In the genomic region with DNA sequence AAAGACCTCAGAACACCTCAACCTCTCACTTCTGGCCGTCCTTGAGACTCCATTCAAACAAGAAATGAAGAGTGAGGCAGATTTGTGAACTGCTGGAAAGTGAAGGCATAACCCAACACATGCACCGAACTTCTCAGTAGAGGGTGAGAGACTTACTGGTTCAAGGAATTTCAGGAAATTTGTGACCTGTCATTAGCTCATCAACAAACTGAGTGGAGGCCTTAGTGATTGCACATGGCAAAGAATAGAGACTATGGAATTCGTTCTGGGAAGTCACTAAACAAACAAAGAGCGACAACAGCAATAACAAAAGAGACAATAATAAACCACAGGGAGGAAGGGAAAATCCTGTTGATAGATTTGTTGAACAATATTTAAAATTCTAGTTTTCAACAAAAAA, we compare ENCODE assay signal across 13 cellular contexts.
"Had no signal": no experiment of that assay in that cellular context is flagged by ENCODE, and none has a peak within 500 bp of the region (broad histone marks: within the 10 kb centered on the region; RNA-seq: fewer than 3 reads in every experiment).

No MANE protein-coding gene starts in this region.

- H3K4me3 Mint-ChIP-seq: activated CD4-positive, alpha-beta memory T cell treated with anti-CD3 and anti-CD28 coated beads for 36 hours; activated naive CD8-positive, alpha-beta T cell; memory B cell; naive thymus-derived CD8-positive, alpha-beta T cell; stimulated activated naive B cell treated with anti-CD40 and anti-IgM and Interleukin-4, amounts not matched to agents 10 μg/mL and 1 μg/mL and 100 μg/mL, for 72 hours; WTC11 had no signal

- H3K9me3 Mint-ChIP-seq: activated CD4-positive, alpha-beta memory T cell treated with anti-CD3 and anti-CD28 coated beads for 36 hours; memory B cell; naive thymus-derived CD8-positive, alpha-beta T cell; stimulated activated naive B cell treated with anti-CD40 and anti-IgM and Interleukin-4, amounts not matched to agents 10 μg/mL and 1 μg/mL and 100 μg/mL, for 72 hours; WTC11 had no signal

- H3K9me3 ChIP-seq: sigmoid colon, spleen had no signal

- H3K4me3 ChIP-seq: sigmoid colon, spleen had no signal

- H3K36me3 Mint-ChIP-seq: activated CD4-positive, alpha-beta memory T cell treated with anti-CD3 and anti-CD28 coated beads for 36 hours; activated naive CD8-positive, alpha-beta T cell; memory B cell; naive thymus-derived CD8-positive, alpha-beta T cell; stimulated activated naive B cell treated with anti-CD40 and anti-IgM and Interleukin-4, amounts not matched to agents 10 μg/mL and 1 μg/mL and 100 μg/mL, for 72 hours; WTC11 had no signal

- ATAC-seq: left ventricle myocardium superior; naive thymus-derived CD8-positive, alpha-beta T cell; stimulated activated naive B cell treated with anti-CD40 and anti-IgM and Interleukin-4, amounts not matched to agents 10 μg/mL and 1 μg/mL and 100 μg/mL, for 72 hours; WTC11 had no signal

- H3K36me3 ChIP-seq: sigmoid colon, spleen had no signal

- H3K27me3 ChIP-seq: sigmoid colon, spleen had no signal

- H3K27ac Mint-ChIP-seq: activated CD4-positive, alpha-beta memory T cell treated with anti-CD3 and anti-CD28 coated beads for 36 hours; activated naive CD8-positive, alpha-beta T cell; memory B cell; naive thymus-derived CD8-positive, alpha-beta T cell; stimulated activated naive B cell treated with anti-CD40 and anti-IgM and Interleukin-4, amounts not matched to agents 10 μg/mL and 1 μg/mL and 100 μg/mL, for 72 hours; WTC11 had no signal

- DNase-seq: activated CD4-positive, alpha-beta memory T cell treated with anti-CD3 and anti-CD28 coated beads for 36 hours; activated CD4-positive, alpha-beta T cell treated with anti-CD3 and anti-CD28 coated beads for 4 hours; effector memory CD4-positive, alpha-beta T cell; foreskin melanocyte; left ventricle myocardium superior; naive thymus-derived CD8-positive, alpha-beta T cell; posterior cingulate gyrus; sigmoid colon; spleen; stimulated activated naive B cell treated with anti-CD40 and anti-IgM and Interleukin-4, amounts not matched to agents 10 μg/mL and 1 μg/mL and 100 μg/mL, for 72 hours had no signal

- H3K27ac ChIP-seq: sigmoid colon, spleen had no signal

- H3K4me1 Mint-ChIP-seq: naive thymus-derived CD8-positive, alpha-beta T cell had no signal
